1 cellular context compared by ENCODE assay signal in genomic region chr4:143225167-143225566, GRCh38.
TF ChIP-seq lines count a peak whose summit lies in the region.

No MANE protein-coding gene starts in this region.

TF ChIP-seq in HepG2, 621 proteins besides CTCF, POLR2A, EP300 and RAD21 (continued from another document and continues in another):
- peak; percentile 64; the same call in 1 of the 2 replicates for TF ChIP-seq SOX13 (IDR thresholded peaks at IDR 0.05)
- peak in 1 of 2 experiments; percentile 96; a peak in 2 of 4 replicates for TF ChIP-seq SOX13 (CRISPR knock-in tag; conservative IDR thresholded peaks at IDR 0.05 in 1 of 2, IDR thresholded peaks at IDR 0.05 in 1 of 2)
- no peak for TF ChIP-seq ZNF574 (CRISPR knock-in tag; IDR thresholded peaks at IDR 0.05)
- TF ChIP-seq MLX (CRISPR knock-in tag; IDR thresholded peaks at IDR 0.05): peak; percentile 57; the same call in 1 of the 2 replicates
- TF ChIP-seq ZBTB40 (IDR thresholded peaks at IDR 0.05): no peak
- no peak for TF ChIP-seq ZBTB40 (CRISPR knock-in tag; IDR thresholded peaks at IDR 0.05)
- TF ChIP-seq ZNF841 (CRISPR knock-in tag; IDR thresholded peaks at IDR 0.05; ENCODE audit: borderline replicate concordance): no peak
- no peak for TF ChIP-seq ZNF484 (CRISPR knock-in tag; IDR thresholded peaks at IDR 0.05; ENCODE audit: borderline replicate concordance, low read depth)
- TF ChIP-seq ZNF800 (CRISPR knock-in tag; IDR thresholded peaks at IDR 0.05): no peak
- TF ChIP-seq ZBTB43 (CRISPR knock-in tag; conservative IDR thresholded peaks at IDR 0.05): no peak
- no peak for TF ChIP-seq TERF1 (CRISPR knock-in tag; IDR thresholded peaks at IDR 0.05)
- no peak for TF ChIP-seq MXD1 (CRISPR knock-in tag; IDR thresholded peaks at IDR 0.05)
- TF ChIP-seq KDM6A (CRISPR knock-in tag; IDR thresholded peaks at IDR 0.05; ENCODE audit: low read depth): peak; percentile 84
- peak; percentile 96 for TF ChIP-seq ZNF614 (CRISPR knock-in tag; IDR thresholded peaks at IDR 0.05; ENCODE audit: borderline replicate concordance)
- TF ChIP-seq CC2D1A (CRISPR knock-in tag; IDR thresholded peaks at IDR 0.05): no peak
- TF ChIP-seq ZSCAN9 (CRISPR knock-in tag; IDR thresholded peaks at IDR 0.05; ENCODE audit: borderline replicate concordance): peak; percentile 63; the same call in 1 of the 2 replicates
- TF ChIP-seq ZNF414 (CRISPR knock-in tag; IDR thresholded peaks at IDR 0.05): no peak
- TF ChIP-seq NR2F6 (IDR thresholded peaks at IDR 0.05): peak; percentile 76
- TF ChIP-seq NR2F6 (CRISPR knock-in tag; IDR thresholded peaks at IDR 0.05): peak; percentile 82
- no peak for TF ChIP-seq ZBTB4 (CRISPR knock-in tag; IDR thresholded peaks at IDR 0.05; ENCODE audit: borderline replicate concordance)
- no peak for TF ChIP-seq YY1 (IDR thresholded peaks at IDR 0.05; ENCODE audit: insufficient read depth, insufficient replicate concordance, low read depth, low read length)
- TF ChIP-seq ZBTB8A (CRISPR knock-in tag; IDR thresholded peaks at IDR 0.05; ENCODE audit: borderline replicate concordance, low read depth): no peak
- no peak for TF ChIP-seq ZNF138 (CRISPR knock-in tag; IDR thresholded peaks at IDR 0.05; ENCODE audit: low read depth)
- TF ChIP-seq ZNF335 (CRISPR knock-in tag; IDR thresholded peaks at IDR 0.05): 0 out of 2 replicates have a peak, but pooled peaks have one; percentile 49
- TF ChIP-seq RBM22 (optimal IDR thresholded peaks at IDR 0.05; ENCODE audit: low read length): no peak
- peak; percentile 84; the same call in 1 of the 2 replicates for TF ChIP-seq MIER3 (CRISPR knock-in tag; IDR thresholded peaks at IDR 0.05; ENCODE audit: borderline replicate concordance)
- peak; percentile 91 for TF ChIP-seq CEBPB (IDR thresholded peaks at IDR 0.05; ENCODE audit: borderline replicate concordance, low read depth, low read length)
- 0 out of 2 replicates have a peak, but pooled peaks have one; percentile 58 for TF ChIP-seq ZNF317 (CRISPR knock-in tag; IDR thresholded peaks at IDR 0.05)
- TF ChIP-seq ZFYVE20 (CRISPR knock-in tag; IDR thresholded peaks at IDR 0.05; ENCODE audit: borderline replicate concordance, low read depth): no peak
- no peak for TF ChIP-seq ZNF598 (CRISPR knock-in tag; IDR thresholded peaks at IDR 0.05; ENCODE audit: borderline replicate concordance)
- peak; percentile 99 for TF ChIP-seq JUN (CRISPR knock-in tag; IDR thresholded peaks at IDR 0.05)
- TF ChIP-seq ZNF772 (CRISPR knock-in tag; IDR thresholded peaks at IDR 0.05): no peak
- peak; percentile 83; the same call in 1 of the 2 replicates for TF ChIP-seq TBX3 (IDR thresholded peaks at IDR 0.05; ENCODE audit: borderline replicate concordance)
- TF ChIP-seq MLLT10 (CRISPR knock-in tag; IDR thresholded peaks at IDR 0.05): no peak
